Comparison of ENCODE assay signal across 12 cellular contexts in genomic region chr1:59163268-59164092, GRCh38.
A peak's percentile ranks its signal among the peaks of the same experiment; 100 is the strongest.
DNase-seq lines count a peak whose midpoint lies in the region; ATAC-seq and TF ChIP-seq lines count a peak whose summit lies in the region.
"Had no signal": no experiment of that assay in that cellular context is flagged by ENCODE, and none has a peak within 500 bp of the region (broad histone marks: within the 10 kb centered on the region; RNA-seq: fewer than 3 reads in every experiment).

No MANE protein-coding gene starts in this region.

- intact Hi-C loops in psoas muscle (cut with DNase I) = no loop called here

- no peaks in the 10 kb centered on the region for H3K36me3 ChIP-seq in psoas muscle (ENCODE audit: insufficient read depth in 1 of 2, low read depth in 1 of 2)
- H3K36me3 ChIP-seq: cardiac muscle cell had no signal

- H3K36me3 Mint-ChIP-seq in T-helper 17 cell (ENCODE audit: low read depth) (peaks cover 2% of the 10 kb centered on the region), glutamatergic neuron (ENCODE audit: unreplicated experiment) (no peaks in the 10 kb centered on the region)
- H3K36me3 Mint-ChIP-seq in activated CD4-positive, alpha-beta memory T cell treated with anti-CD3 and anti-CD28 coated beads, Interleukin-2, amount 10 ng/mL, durations not matched to agents 7 days and 5 days (ENCODE audit: low read depth) = no peaks in the 10 kb centered on the region

- H3K4me3 ChIP-seq in coronary artery (no peak overlapping the region), psoas muscle (no peak overlapping the region)
- H3K4me3 ChIP-seq: cardiac muscle cell had no signal

- H3K27ac Mint-ChIP-seq in T-helper 17 cell = no peak overlapping the region
- H3K27ac Mint-ChIP-seq in glutamatergic neuron (ENCODE audit: unreplicated experiment) = no peak overlapping the region
- no peak overlapping the region for H3K27ac Mint-ChIP-seq in activated CD4-positive, alpha-beta memory T cell treated with anti-CD3 and anti-CD28 coated beads, Interleukin-2, amount 10 ng/mL, durations not matched to agents 7 days and 5 days
- H3K27ac Mint-ChIP-seq: naive thymus-derived CD8-positive, alpha-beta T cell had no signal

- peaks cover 2% of the 10 kb centered on the region for H3K9me3 Mint-ChIP-seq in glutamatergic neuron (ENCODE audit: unreplicated experiment)
- H3K9me3 Mint-ChIP-seq in activated CD4-positive, alpha-beta memory T cell treated with anti-CD3 and anti-CD28 coated beads, Interleukin-2, amount 10 ng/mL, durations not matched to agents 7 days and 5 days = peaks cover 8% of the 10 kb centered on the region

- H3K4me1 ChIP-seq in psoas muscle = peaks cover 22% of the 10 kb centered on the region

- ATAC-seq in psoas muscle (peak; percentile 45 to 66 (median 54)), T-helper 17 cell (no peak)
- ATAC-seq: naive thymus-derived CD8-positive, alpha-beta T cell had no signal

- H3K27me3 Mint-ChIP-seq in T-helper 17 cell (peaks cover 21% of the 10 kb centered on the region), glutamatergic neuron (ENCODE audit: unreplicated experiment) (no peaks in the 10 kb centered on the region)
- H3K27me3 Mint-ChIP-seq in activated CD4-positive, alpha-beta memory T cell treated with anti-CD3 and anti-CD28 coated beads, Interleukin-2, amount 10 ng/mL, durations not matched to agents 7 days and 5 days = peaks cover 16% of the 10 kb centered on the region

- H3K4me3 Mint-ChIP-seq in T-helper 17 cell (no peak overlapping the region), glutamatergic neuron (ENCODE audit: unreplicated experiment) (no peak overlapping the region)
- no peak overlapping the region for H3K4me3 Mint-ChIP-seq in activated CD4-positive, alpha-beta memory T cell treated with anti-CD3 and anti-CD28 coated beads, Interleukin-2, amount 10 ng/mL, durations not matched to agents 7 days and 5 days
- H3K4me3 Mint-ChIP-seq: naive thymus-derived CD8-positive, alpha-beta T cell had no signal

- H3K9me3 ChIP-seq in psoas muscle = peaks cover 7% of the 10 kb centered on the region
- H3K9me3 ChIP-seq in T-helper 17 cell (ENCODE audit: control insufficient read depth, low read length, poor library complexity, severe bottlenecking) = no peaks in the 10 kb centered on the region

- POLR2A ChIA-PET in activated CD4-positive, alpha-beta memory T cell treated with anti-CD3 and anti-CD28 coated beads, Interleukin-2, amount 10 ng/mL, durations not matched to agents 7 days and 5 days (lab: Charles Lee) = no interaction called here

- 25 to 49% (median 26%) methylated on average over 6 of the region's 6 CpGs for WGBS in psoas muscle, 3 donors

- peak overlapping the region; percentile 33 to 63 for H3K27ac ChIP-seq in coronary artery
- H3K27ac ChIP-seq in psoas muscle = peak overlapping the region; percentile 70
- H3K27ac ChIP-seq: cardiac muscle cell had no signal

- CTCF ChIA-PET in activated CD4-positive, alpha-beta memory T cell treated with anti-CD3 and anti-CD28 coated beads, Interleukin-2, amount 10 ng/mL, durations not matched to agents 7 days and 5 days (lab: Charles Lee) = interaction anchor here (0.5 kb wide), 1 partner anchor 599 kb away, joined by 3 read pairs; no protein-coding TSS in a partner anchor

- H3K4me1 Mint-ChIP-seq in T-helper 17 cell (no peaks in the 10 kb centered on the region), glutamatergic neuron (ENCODE audit: low read depth, unreplicated experiment) (no peaks in the 10 kb centered on the region)
- H3K4me1 Mint-ChIP-seq in activated CD4-positive, alpha-beta memory T cell treated with anti-CD3 and anti-CD28 coated beads, Interleukin-2, amount 10 ng/mL, durations not matched to agents 7 days and 5 days = no peaks in the 10 kb centered on the region
- H3K4me1 Mint-ChIP-seq: naive thymus-derived CD8-positive, alpha-beta T cell had no signal

- DNase-seq in GDM1 (lab: John Stamatoyannopoulos, UW) (peak; percentile 44), NCI-H774 (lab: John Stamatoyannopoulos, UW) (peak; percentile 64), coronary artery (ENCODE audit: low spot score) (no peak), psoas muscle (no peak), DMS153 (lab: John Stamatoyannopoulos, UW) (no peak), T-helper 17 cell (no peak), glutamatergic neuron (no peak)
- no peak for DNase-seq in activated CD4-positive, alpha-beta memory T cell treated with anti-CD3 and anti-CD28 coated beads, Interleukin-2, amount 10 ng/mL, durations not matched to agents 7 days and 5 days
- DNase-seq: activated CD8-positive, alpha-beta memory T cell treated with anti-CD3 and anti-CD28 coated beads, Interleukin-2, amount 50 U/mL, for 48 hours; naive thymus-derived CD8-positive, alpha-beta T cell; NCI-H345 had no signal

- no peaks in the 10 kb centered on the region for H3K27me3 ChIP-seq in psoas muscle (ENCODE audit: insufficient read depth in 3 of 3, low read length in 2 of 3)

- no peak for TF ChIP-seq CTCF in coronary artery (IDR thresholded peaks at IDR 0.05)
- no peak for TF ChIP-seq CTCF in psoas muscle (IDR thresholded peaks at IDR 0.05)
- TF ChIP-seq CTCF in glutamatergic neuron (IDR thresholded peaks at IDR 0.05; ENCODE audit: partially characterized antibody, unreplicated experiment) = no peak

Comparison
In these comparisons a context has a peak if more than half of its experiments do, and no peak if none do; other contexts are left out.
1. DNase-seq: peak in GDM1 (single experiment) and NCI-H774 (single experiment); none in coronary artery (single experiment), psoas muscle (0 of 2), DMS153 (single experiment), T-helper 17 cell (0 of 3), glutamatergic neuron (single experiment) and activated CD4-positive, alpha-beta memory T cell treated with anti-CD3 and anti-CD28 coated beads, Interleukin-2, amount 10 ng/mL, durations not matched to agents 7 days and 5 days (single experiment).